40 cellular contexts compared by ENCODE assay signal in the genomic region with DNA sequence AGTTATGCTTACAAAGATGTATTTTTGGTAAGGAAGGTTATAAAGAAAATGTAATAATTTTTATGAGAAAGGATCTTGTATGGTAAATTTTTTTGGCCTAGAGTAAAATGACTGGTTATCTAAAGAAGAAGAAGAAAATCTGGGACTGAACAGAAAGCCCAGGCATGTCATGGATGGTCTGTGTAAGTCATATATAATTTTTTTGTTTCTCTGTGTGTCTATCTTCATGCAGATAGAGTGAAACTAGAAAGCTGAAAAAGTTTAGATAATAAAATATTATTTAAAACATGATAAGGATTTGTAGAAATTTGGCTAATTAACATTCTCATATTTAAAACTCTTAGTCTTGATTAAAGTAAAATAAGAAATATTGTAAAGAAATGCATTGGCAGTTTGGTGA. TPM values are rescaled to one million over a fixed set of nuclear protein-coding genes. Genes with fewer than 3 reads are reported as not detected.
"Had no signal": no experiment of that assay in that cellular context is flagged by ENCODE, and none has a peak within 500 bp of the region (broad histone marks: within the 10 kb centered on the region; RNA-seq: fewer than 3 reads in every experiment).

No MANE protein-coding gene starts in this region.

- H3K36me3 Mint-ChIP-seq: activated CD8-positive, alpha-beta memory T cell treated with anti-CD3 and anti-CD28 coated beads, Interleukin-2, amount 10 ng/mL, durations not matched to agents 7 days and 5 days; activated naive CD8-positive, alpha-beta T cell treated with anti-CD3 and anti-CD28 coated beads, Interleukin-2, amount 10 ng/mL, durations not matched to agents 7 days and 5 days; brain had no signal

- ATAC-seq: activated CD4-positive, alpha-beta T cell treated with anti-CD3 and anti-CD28 coated beads for 36 hours; activated CD4-positive, CD25-positive, alpha-beta regulatory T cell treated with anti-CD3 and anti-CD28 coated beads, Interleukin-2, amount 50 U/mL, for 24 hours; activated CD8-positive, alpha-beta memory T cell treated with anti-CD3 and anti-CD28 coated beads, Interleukin-2, amount 10 ng/mL, durations not matched to agents 7 days and 5 days; activated CD8-positive, alpha-beta T cell treated with anti-CD3 and anti-CD28 coated beads, Interleukin-2, amount 10 ng/mL, durations not matched to agents 7 days and 5 days; activated naive CD8-positive, alpha-beta T cell treated with anti-CD3 and anti-CD28 coated beads, Interleukin-2, amount 50 U/mL, for 24 hours; WTC11 had no signal

- H3K27ac Mint-ChIP-seq: activated CD4-positive, alpha-beta memory T cell treated with anti-CD3 and anti-CD28 coated beads, Interleukin-2, amount 10 ng/mL, durations not matched to agents 7 days and 5 days; activated CD4-positive, alpha-beta T cell treated with anti-CD3 and anti-CD28 coated beads for 36 hours; activated CD4-positive, alpha-beta T cell treated with anti-CD3 and anti-CD28 coated beads, Interleukin-2, amount 10 ng/mL, durations not matched to agents 7 days and 5 days; activated CD8-positive, alpha-beta memory T cell treated with anti-CD3 and anti-CD28 coated beads, Interleukin-2, amount 10 ng/mL, durations not matched to agents 7 days and 5 days; activated CD8-positive, alpha-beta T cell treated with anti-CD3 and anti-CD28 coated beads, Interleukin-2, amount 10 ng/mL, durations not matched to agents 7 days and 5 days; activated naive CD4-positive, alpha-beta T cell treated with anti-CD3 and anti-CD28 coated beads, Interleukin-2, amount 10 ng/mL, durations not matched to agents 7 days and 5 days; activated naive CD4-positive, alpha-beta T cell treated with anti-CD3 and anti-CD28 coated beads, Interleukin-2, amount 50 U/mL, for 24 hours; activated naive CD8-positive, alpha-beta T cell; activated naive CD8-positive, alpha-beta T cell treated with anti-CD3 and anti-CD28 coated beads, Interleukin-2, amount 10 ng/mL, durations not matched to agents 7 days and 5 days; activated naive CD8-positive, alpha-beta T cell treated with anti-CD3 and anti-CD28 coated beads, Interleukin-2, amount 50 U/mL, for 24 hours; activated T-cell treated with anti-CD3 and anti-CD28 coated beads, Interleukin-2, amount 50 U/mL, for 24 hours; activated T-helper 2 cell treated with anti-CD3 and anti-CD28 coated beads, Interferon-gamma antibody, Interleukin-2, Interleukin-4, amounts not matched to agents 10 μg/mL and 5 μg/mL and 100 μg/mL, durations not matched to agents 14 hours and 24 hours and 36 hours; brain; T-helper 1 cell treated with Interleukin-12 subunit alpha and Interleukin-12 subunit beta and Interleukin-4 antibody, amounts not matched to agents 30 μg/mL and 1 μg/mL, for 36 hours; T-helper 2 cell treated with Interferon-gamma antibody and Interleukin-4, amounts not matched to agents 5 μg/mL and 100 μg/mL, for 36 hours; WTC11 had no signal

- H3K4me1 Mint-ChIP-seq: activated CD4-positive, alpha-beta memory T cell treated with anti-CD3 and anti-CD28 coated beads, Interleukin-2, amount 10 ng/mL, durations not matched to agents 7 days and 5 days; activated CD4-positive, alpha-beta T cell treated with anti-CD3 and anti-CD28 coated beads for 36 hours; activated CD4-positive, alpha-beta T cell treated with anti-CD3 and anti-CD28 coated beads, Interleukin-2, amount 10 ng/mL, durations not matched to agents 7 days and 5 days; activated CD8-positive, alpha-beta memory T cell treated with anti-CD3 and anti-CD28 coated beads, Interleukin-2, amount 10 ng/mL, durations not matched to agents 7 days and 5 days; activated naive CD4-positive, alpha-beta T cell treated with anti-CD3 and anti-CD28 coated beads, Interleukin-2, amount 10 ng/mL, durations not matched to agents 7 days and 5 days; activated naive CD4-positive, alpha-beta T cell treated with anti-CD3 and anti-CD28 coated beads, Interleukin-2, amount 50 U/mL, for 24 hours; activated naive CD8-positive, alpha-beta T cell treated with anti-CD3 and anti-CD28 coated beads, Interleukin-2, amount 10 ng/mL, durations not matched to agents 7 days and 5 days; activated naive CD8-positive, alpha-beta T cell treated with anti-CD3 and anti-CD28 coated beads, Interleukin-2, amount 50 U/mL, for 24 hours; brain; central memory CD8-positive, alpha-beta T cell; WTC11 had no signal

- H3K4me3 Mint-ChIP-seq: activated CD4-positive, alpha-beta memory T cell treated with anti-CD3 and anti-CD28 coated beads, Interleukin-2, amount 10 ng/mL, durations not matched to agents 7 days and 5 days; activated CD4-positive, alpha-beta T cell treated with anti-CD3 and anti-CD28 coated beads for 36 hours; activated CD4-positive, alpha-beta T cell treated with anti-CD3 and anti-CD28 coated beads, Interleukin-2, amount 10 ng/mL, durations not matched to agents 7 days and 5 days; activated CD8-positive, alpha-beta memory T cell treated with anti-CD3 and anti-CD28 coated beads, Interleukin-2, amount 10 ng/mL, durations not matched to agents 7 days and 5 days; activated CD8-positive, alpha-beta T cell treated with anti-CD3 and anti-CD28 coated beads, Interleukin-2, amount 10 ng/mL, durations not matched to agents 7 days and 5 days; activated naive CD4-positive, alpha-beta T cell treated with anti-CD3 and anti-CD28 coated beads, Interleukin-2, amount 10 ng/mL, durations not matched to agents 7 days and 5 days; activated naive CD4-positive, alpha-beta T cell treated with anti-CD3 and anti-CD28 coated beads, Interleukin-2, amount 50 U/mL, for 24 hours; activated naive CD8-positive, alpha-beta T cell; activated naive CD8-positive, alpha-beta T cell treated with anti-CD3 and anti-CD28 coated beads, Interleukin-2, amount 10 ng/mL, durations not matched to agents 7 days and 5 days; activated naive CD8-positive, alpha-beta T cell treated with anti-CD3 and anti-CD28 coated beads, Interleukin-2, amount 50 U/mL, for 24 hours; activated T-cell treated with anti-CD3 and anti-CD28 coated beads, Interleukin-2, amount 50 U/mL, for 24 hours; brain; central memory CD8-positive, alpha-beta T cell; T-helper 1 cell treated with Interleukin-12 subunit alpha and Interleukin-12 subunit beta and Interleukin-4 antibody, amounts not matched to agents 30 μg/mL and 1 μg/mL, for 36 hours; T-helper 2 cell treated with Interferon-gamma antibody and Interleukin-4, amounts not matched to agents 5 μg/mL and 100 μg/mL, for 36 hours; WTC11 had no signal

- H3K27me3 ChIP-seq: ascending aorta, cardiac muscle cell had no signal

- H3K9me3 ChIP-seq: ascending aorta had no signal

- H3K27me3 Mint-ChIP-seq: activated naive CD8-positive, alpha-beta T cell treated with anti-CD3 and anti-CD28 coated beads, Interleukin-2, amount 50 U/mL, for 24 hours had no signal

- H3K36me3 ChIP-seq: ascending aorta, cardiac muscle cell, WERI-Rb-1 had no signal

- H3K27ac ChIP-seq: ascending aorta, cardiac muscle cell, WERI-Rb-1 had no signal

- H3K4me3 ChIP-seq: ascending aorta, cardiac muscle cell had no signal

- H3K4me1 ChIP-seq: ascending aorta had no signal

- FAIRE-seq: bronchial epithelial cell had no signal

- DNase-seq: activated CD4-positive, alpha-beta memory T cell treated with anti-CD3 and anti-CD28 coated beads, Interleukin-2, amount 10 ng/mL, durations not matched to agents 7 days and 5 days; activated CD4-positive, alpha-beta T cell treated with anti-CD3 and anti-CD28 coated beads for 1 hour; activated CD4-positive, alpha-beta T cell treated with anti-CD3 and anti-CD28 coated beads for 36 hours; activated CD4-positive, alpha-beta T cell treated with anti-CD3 and anti-CD28 coated beads for 48 hours; activated CD4-positive, alpha-beta T cell treated with anti-CD3 and anti-CD28 coated beads, Interleukin-2, amount 10 ng/mL, durations not matched to agents 7 days and 5 days; activated CD4-positive, alpha-beta T cell treated with anti-CD3 and anti-CD28 coated beads, Interleukin-2, amount 50 U/mL, for 48 hours; activated CD4-positive, CD25-positive, alpha-beta regulatory T cell; activated CD8-positive, alpha-beta memory T cell treated with anti-CD3 and anti-CD28 coated beads for 24 hours; activated CD8-positive, alpha-beta memory T cell treated with anti-CD3 and anti-CD28 coated beads, Interleukin-2, amount 10 ng/mL, durations not matched to agents 7 days and 5 days; activated CD8-positive, alpha-beta memory T cell treated with anti-CD3 and anti-CD28 coated beads, Interleukin-2, amount 50 U/mL, for 48 hours; activated CD8-positive, alpha-beta T cell treated with anti-CD3 and anti-CD28 coated beads, Interleukin-2, amount 10 ng/mL, durations not matched to agents 7 days and 5 days; activated effector memory CD4-positive, alpha-beta T cell treated with Interleukin-2 at 50 U/mL for 16 hours; activated gamma-delta T cell; activated naive CD4-positive, alpha-beta T cell treated with anti-CD3 and anti-CD28 coated beads, Interleukin-2, amount 10 ng/mL, durations not matched to agents 7 days and 5 days; activated naive CD4-positive, alpha-beta T cell treated with Interleukin-2 at 50 U/mL for 16 hours; activated naive CD8-positive, alpha-beta T cell treated with anti-CD3 and anti-CD28 coated beads, Interleukin-2, amount 10 ng/mL, durations not matched to agents 7 days and 5 days; activated naive CD8-positive, alpha-beta T cell treated with anti-CD3 and anti-CD28 coated beads, Interleukin-2, amount 50 U/mL, for 24 hours; activated T-cell treated with anti-CD3 and anti-CD28 coated beads, Interleukin-2, amount 50 U/mL, for 24 hours; activated T-cell treated with anti-CD3 and anti-CD28 coated beads, Interleukin-2, amount 50 U/mL, for 48 hours; amygdala; anterior cingulate cortex; caudate nucleus; cerebellar nuclear complex; T-helper 1 cell; T-helper 2 cell; T-helper 9 cell; WERI-Rb-1 had no signal

RNA-seq across cellular contexts. Expression of gene MPEG1, which starts 27.6 kb away (rescaled TPM):
- total RNA-seq: activated CD4-positive, alpha-beta memory T cell treated with anti-CD3 and anti-CD28 coated beads, Interleukin-2, amount 10 ng/mL, durations not matched to agents 7 days and 5 days; activated CD4-positive, alpha-beta T cell treated with anti-CD3 and anti-CD28 coated beads for 36 hours; activated CD4-positive, alpha-beta T cell treated with anti-CD3 and anti-CD28 coated beads, Interleukin-2, amount 10 ng/mL, durations not matched to agents 7 days and 5 days; activated CD8-positive, alpha-beta memory T cell treated with anti-CD3 and anti-CD28 coated beads, Interleukin-2, amount 10 ng/mL, durations not matched to agents 7 days and 5 days; activated CD8-positive, alpha-beta T cell treated with anti-CD3 and anti-CD28 coated beads, Interleukin-2, amount 10 ng/mL, durations not matched to agents 7 days and 5 days; bronchial epithelial cell; cardiac muscle cell; chondrocyte had no signal
- polyA plus RNA-seq: cardiac muscle cell had no signal
